In the genomic region with DNA sequence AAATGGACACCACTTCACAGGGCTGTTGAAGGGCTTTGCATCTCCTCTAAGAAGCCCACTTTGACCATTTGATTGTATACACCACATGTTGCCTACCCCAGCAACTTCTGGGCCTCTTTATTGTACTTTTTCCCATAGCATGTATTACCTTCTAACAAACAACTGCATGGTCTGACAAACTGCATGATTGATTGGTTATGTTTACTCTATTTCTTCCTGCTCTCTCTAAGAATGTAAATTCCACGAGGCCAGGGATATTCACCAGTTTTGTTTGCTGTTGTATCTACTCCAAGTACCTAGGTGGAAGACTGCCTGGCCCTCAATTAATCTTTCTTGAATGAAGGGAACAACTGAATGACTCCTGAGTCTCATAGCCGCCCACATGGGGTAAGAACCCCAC, we compare ENCODE assay signal across 1 cellular context.
TF ChIP-seq lines count a peak whose summit lies in the region.

No MANE protein-coding gene starts in this region.

TF ChIP-seq in HepG2, 621 proteins besides CTCF, POLR2A, EP300 and RAD21:
- peak; percentile 72; the same call in 1 of the 2 replicates for TF ChIP-seq MEIS1 (CRISPR knock-in tag; IDR thresholded peaks at IDR 0.05; ENCODE audit: borderline replicate concordance)
- TF ChIP-seq ZNF180 (CRISPR knock-in tag; IDR thresholded peaks at IDR 0.05; ENCODE audit: borderline replicate concordance, low read depth): no peak
- TF ChIP-seq, protein P1, sequence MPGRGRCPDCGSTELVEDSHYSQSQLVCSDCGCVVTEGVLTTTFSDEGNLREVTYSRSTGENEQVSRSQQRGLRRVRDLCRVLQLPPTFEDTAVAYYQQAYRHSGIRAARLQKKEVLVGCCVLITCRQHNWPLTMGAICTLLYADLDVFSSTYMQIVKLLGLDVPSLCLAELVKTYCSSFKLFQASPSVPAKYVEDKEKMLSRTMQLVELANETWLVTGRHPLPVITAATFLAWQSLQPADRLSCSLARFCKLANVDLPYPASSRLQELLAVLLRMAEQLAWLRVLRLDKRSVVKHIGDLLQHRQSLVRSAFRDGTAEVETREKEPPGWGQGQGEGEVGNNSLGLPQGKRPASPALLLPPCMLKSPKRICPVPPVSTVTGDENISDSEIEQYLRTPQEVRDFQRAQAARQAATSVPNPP (CRISPR knock-in tag; IDR thresholded peaks at IDR 0.05): no peak
- no peak for TF ChIP-seq REL (CRISPR knock-in tag; conservative IDR thresholded peaks at IDR 0.05)
- TF ChIP-seq ZNF337 (CRISPR knock-in tag; IDR thresholded peaks at IDR 0.05; ENCODE audit: borderline replicate concordance, low read depth): no peak
- TF ChIP-seq MEIS2 (CRISPR knock-in tag; IDR thresholded peaks at IDR 0.05): peak; percentile 43; the same call in 1 of the 2 replicates
- TF ChIP-seq, protein P2, sequence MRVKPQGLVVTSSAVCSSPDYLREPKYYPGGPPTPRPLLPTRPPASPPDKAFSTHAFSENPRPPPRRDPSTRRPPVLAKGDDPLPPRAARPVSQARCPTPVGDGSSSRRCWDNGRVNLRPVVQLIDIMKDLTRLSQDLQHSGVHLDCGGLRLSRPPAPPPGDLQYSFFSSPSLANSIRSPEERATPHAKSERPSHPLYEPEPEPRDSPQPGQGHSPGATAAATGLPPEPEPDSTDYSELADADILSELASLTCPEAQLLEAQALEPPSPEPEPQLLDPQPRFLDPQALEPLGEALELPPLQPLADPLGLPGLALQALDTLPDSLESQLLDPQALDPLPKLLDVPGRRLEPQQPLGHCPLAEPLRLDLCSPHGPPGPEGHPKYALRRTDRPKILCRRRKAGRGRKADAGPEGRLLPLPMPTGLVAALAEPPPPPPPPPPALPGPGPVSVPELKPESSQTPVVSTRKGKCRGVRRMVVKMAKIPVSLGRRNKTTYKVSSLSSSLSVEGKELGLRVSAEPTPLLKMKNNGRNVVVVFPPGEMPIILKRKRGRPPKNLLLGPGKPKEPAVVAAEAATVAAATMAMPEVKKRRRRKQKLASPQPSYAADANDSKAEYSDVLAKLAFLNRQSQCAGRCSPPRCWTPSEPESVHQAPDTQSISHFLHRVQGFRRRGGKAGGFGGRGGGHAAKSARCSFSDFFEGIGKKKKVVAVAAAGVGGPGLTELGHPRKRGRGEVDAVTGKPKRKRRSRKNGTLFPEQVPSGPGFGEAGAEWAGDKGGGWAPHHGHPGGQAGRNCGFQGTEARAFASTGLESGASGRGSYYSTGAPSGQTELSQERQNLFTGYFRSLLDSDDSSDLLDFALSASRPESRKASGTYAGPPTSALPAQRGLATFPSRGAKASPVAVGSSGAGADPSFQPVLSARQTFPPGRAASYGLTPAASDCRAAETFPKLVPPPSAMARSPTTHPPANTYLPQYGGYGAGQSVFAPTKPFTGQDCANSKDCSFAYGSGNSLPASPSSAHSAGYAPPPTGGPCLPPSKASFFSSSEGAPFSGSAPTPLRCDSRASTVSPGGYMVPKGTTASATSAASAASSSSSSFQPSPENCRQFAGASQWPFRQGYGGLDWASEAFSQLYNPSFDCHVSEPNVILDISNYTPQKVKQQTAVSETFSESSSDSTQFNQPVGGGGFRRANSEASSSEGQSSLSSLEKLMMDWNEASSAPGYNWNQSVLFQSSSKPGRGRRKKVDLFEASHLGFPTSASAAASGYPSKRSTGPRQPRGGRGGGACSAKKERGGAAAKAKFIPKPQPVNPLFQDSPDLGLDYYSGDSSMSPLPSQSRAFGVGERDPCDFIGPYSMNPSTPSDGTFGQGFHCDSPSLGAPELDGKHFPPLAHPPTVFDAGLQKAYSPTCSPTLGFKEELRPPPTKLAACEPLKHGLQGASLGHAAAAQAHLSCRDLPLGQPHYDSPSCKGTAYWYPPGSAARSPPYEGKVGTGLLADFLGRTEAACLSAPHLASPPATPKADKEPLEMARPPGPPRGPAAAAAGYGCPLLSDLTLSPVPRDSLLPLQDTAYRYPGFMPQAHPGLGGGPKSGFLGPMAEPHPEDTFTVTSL (CRISPR knock-in tag; IDR thresholded peaks at IDR 0.05; ENCODE audit: borderline replicate concordance): peak; percentile 47; the same call in 1 of the 2 replicates
- no peak for TF ChIP-seq EHMT2 (IDR thresholded peaks at IDR 0.05; ENCODE audit: borderline replicate concordance, low read depth, low read length)
- TF ChIP-seq, protein P3, sequence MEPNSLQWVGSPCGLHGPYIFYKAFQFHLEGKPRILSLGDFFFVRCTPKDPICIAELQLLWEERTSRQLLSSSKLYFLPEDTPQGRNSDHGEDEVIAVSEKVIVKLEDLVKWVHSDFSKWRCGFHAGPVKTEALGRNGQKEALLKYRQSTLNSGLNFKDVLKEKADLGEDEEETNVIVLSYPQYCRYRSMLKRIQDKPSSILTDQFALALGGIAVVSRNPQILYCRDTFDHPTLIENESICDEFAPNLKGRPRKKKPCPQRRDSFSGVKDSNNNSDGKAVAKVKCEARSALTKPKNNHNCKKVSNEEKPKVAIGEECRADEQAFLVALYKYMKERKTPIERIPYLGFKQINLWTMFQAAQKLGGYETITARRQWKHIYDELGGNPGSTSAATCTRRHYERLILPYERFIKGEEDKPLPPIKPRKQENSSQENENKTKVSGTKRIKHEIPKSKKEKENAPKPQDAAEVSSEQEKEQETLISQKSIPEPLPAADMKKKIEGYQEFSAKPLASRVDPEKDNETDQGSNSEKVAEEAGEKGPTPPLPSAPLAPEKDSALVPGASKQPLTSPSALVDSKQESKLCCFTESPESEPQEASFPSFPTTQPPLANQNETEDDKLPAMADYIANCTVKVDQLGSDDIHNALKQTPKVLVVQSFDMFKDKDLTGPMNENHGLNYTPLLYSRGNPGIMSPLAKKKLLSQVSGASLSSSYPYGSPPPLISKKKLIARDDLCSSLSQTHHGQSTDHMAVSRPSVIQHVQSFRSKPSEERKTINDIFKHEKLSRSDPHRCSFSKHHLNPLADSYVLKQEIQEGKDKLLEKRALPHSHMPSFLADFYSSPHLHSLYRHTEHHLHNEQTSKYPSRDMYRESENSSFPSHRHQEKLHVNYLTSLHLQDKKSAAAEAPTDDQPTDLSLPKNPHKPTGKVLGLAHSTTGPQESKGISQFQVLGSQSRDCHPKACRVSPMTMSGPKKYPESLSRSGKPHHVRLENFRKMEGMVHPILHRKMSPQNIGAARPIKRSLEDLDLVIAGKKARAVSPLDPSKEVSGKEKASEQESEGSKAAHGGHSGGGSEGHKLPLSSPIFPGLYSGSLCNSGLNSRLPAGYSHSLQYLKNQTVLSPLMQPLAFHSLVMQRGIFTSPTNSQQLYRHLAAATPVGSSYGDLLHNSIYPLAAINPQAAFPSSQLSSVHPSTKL (CRISPR knock-in tag; IDR thresholded peaks at IDR 0.05): peak; percentile 55; the same call in 1 of the 2 replicates
- TF ChIP-seq SOX13 (IDR thresholded peaks at IDR 0.05): no peak
- TF ChIP-seq SOX13 (CRISPR knock-in tag; conservative IDR thresholded peaks at IDR 0.05 in 1 of 2, IDR thresholded peaks at IDR 0.05 in 1 of 2): peak in 1 of 2 experiments; percentile 17; a peak in 1 of 4 replicates
- TF ChIP-seq, protein P4, sequence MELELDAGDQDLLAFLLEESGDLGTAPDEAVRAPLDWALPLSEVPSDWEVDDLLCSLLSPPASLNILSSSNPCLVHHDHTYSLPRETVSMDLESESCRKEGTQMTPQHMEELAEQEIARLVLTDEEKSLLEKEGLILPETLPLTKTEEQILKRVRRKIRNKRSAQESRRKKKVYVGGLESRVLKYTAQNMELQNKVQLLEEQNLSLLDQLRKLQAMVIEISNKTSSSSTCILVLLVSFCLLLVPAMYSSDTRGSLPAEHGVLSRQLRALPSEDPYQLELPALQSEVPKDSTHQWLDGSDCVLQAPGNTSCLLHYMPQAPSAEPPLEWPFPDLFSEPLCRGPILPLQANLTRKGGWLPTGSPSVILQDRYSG (CRISPR knock-in tag; IDR thresholded peaks at IDR 0.05): no peak
- TF ChIP-seq BCL6 (CRISPR knock-in tag; IDR thresholded peaks at IDR 0.05): peak; percentile 96
- TF ChIP-seq, protein P5, sequence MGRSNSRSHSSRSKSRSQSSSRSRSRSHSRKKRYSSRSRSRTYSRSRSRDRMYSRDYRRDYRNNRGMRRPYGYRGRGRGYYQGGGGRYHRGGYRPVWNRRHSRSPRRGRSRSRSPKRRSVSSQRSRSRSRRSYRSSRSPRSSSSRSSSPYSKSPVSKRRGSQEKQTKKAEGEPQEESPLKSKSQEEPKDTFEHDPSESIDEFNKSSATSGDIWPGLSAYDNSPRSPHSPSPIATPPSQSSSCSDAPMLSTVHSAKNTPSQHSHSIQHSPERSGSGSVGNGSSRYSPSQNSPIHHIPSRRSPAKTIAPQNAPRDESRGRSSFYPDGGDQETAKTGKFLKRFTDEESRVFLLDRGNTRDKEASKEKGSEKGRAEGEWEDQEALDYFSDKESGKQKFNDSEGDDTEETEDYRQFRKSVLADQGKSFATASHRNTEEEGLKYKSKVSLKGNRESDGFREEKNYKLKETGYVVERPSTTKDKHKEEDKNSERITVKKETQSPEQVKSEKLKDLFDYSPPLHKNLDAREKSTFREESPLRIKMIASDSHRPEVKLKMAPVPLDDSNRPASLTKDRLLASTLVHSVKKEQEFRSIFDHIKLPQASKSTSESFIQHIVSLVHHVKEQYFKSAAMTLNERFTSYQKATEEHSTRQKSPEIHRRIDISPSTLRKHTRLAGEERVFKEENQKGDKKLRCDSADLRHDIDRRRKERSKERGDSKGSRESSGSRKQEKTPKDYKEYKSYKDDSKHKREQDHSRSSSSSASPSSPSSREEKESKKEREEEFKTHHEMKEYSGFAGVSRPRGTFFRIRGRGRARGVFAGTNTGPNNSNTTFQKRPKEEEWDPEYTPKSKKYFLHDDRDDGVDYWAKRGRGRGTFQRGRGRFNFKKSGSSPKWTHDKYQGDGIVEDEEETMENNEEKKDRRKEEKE (IDR thresholded peaks at IDR 0.05): no peak
- 0 out of 2 replicates have a peak, but pooled peaks have one; percentile 25 for TF ChIP-seq ZNF878 (CRISPR knock-in tag; IDR thresholded peaks at IDR 0.05)
- TF ChIP-seq, protein P6, sequence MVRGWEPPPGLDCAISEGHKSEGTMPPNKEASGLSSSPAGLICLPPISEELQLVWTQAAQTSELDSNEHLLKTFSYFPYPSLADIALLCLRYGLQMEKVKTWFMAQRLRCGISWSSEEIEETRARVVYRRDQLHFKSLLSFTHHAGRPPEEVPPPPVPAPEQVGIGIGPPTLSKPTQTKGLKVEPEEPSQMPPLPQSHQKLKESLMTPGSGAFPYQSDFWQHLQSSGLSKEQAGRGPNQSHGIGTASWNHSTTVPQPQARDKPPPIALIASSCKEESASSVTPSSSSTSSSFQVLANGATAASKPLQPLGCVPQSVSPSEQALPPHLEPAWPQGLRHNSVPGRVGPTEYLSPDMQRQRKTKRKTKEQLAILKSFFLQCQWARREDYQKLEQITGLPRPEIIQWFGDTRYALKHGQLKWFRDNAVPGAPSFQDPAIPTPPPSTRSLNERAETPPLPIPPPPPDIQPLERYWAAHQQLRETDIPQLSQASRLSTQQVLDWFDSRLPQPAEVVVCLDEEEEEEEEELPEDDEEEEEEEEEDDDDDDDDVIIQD (CRISPR knock-in tag; IDR thresholded peaks at IDR 0.05; ENCODE audit: low read depth): 0 out of 2 replicates have a peak, but pooled peaks have one; percentile 8
- TF ChIP-seq TEAD3 (CRISPR knock-in tag; optimal IDR thresholded peaks at IDR 0.05; ENCODE audit: borderline replicate concordance): no peak
- no peak for TF ChIP-seq FOXP1 (IDR thresholded peaks at IDR 0.05)
- peak; percentile 71 for TF ChIP-seq FOXP1 (CRISPR knock-in tag; IDR thresholded peaks at IDR 0.05)
- TF ChIP-seq CENPX (CRISPR knock-in tag; IDR thresholded peaks at IDR 0.05): no peak
- peak; percentile 91 for TF ChIP-seq HOXA5 (CRISPR knock-in tag; IDR thresholded peaks at IDR 0.05)
- 0 out of 2 replicates have a peak, but pooled peaks have one; percentile 24 for TF ChIP-seq SAP130 (CRISPR knock-in tag; IDR thresholded peaks at IDR 0.05; ENCODE audit: low read depth)
- TF ChIP-seq, protein P7, sequence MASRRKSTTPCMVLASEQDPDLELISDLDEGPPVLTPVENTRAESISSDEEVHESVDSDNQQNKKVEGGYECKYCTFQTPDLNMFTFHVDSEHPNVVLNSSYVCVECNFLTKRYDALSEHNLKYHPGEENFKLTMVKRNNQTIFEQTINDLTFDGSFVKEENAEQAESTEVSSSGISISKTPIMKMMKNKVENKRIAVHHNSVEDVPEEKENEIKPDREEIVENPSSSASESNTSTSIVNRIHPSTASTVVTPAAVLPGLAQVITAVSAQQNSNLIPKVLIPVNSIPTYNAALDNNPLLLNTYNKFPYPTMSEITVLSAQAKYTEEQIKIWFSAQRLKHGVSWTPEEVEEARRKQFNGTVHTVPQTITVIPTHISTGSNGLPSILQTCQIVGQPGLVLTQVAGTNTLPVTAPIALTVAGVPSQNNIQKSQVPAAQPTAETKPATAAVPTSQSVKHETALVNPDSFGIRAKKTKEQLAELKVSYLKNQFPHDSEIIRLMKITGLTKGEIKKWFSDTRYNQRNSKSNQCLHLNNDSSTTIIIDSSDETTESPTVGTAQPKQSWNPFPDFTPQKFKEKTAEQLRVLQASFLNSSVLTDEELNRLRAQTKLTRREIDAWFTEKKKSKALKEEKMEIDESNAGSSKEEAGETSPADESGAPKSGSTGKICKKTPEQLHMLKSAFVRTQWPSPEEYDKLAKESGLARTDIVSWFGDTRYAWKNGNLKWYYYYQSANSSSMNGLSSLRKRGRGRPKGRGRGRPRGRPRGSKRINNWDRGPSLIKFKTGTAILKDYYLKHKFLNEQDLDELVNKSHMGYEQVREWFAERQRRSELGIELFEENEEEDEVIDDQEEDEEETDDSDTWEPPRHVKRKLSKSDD (CRISPR knock-in tag; IDR thresholded peaks at IDR 0.05; ENCODE audit: low read depth): no peak
- peak; percentile 53; the same call in 1 of the 2 replicates for TF ChIP-seq ELF3 (CRISPR knock-in tag; IDR thresholded peaks at IDR 0.05)
- no peak for TF ChIP-seq YEATS2 (CRISPR knock-in tag; IDR thresholded peaks at IDR 0.05; ENCODE audit: borderline replicate concordance)
- TF ChIP-seq, protein P8, sequence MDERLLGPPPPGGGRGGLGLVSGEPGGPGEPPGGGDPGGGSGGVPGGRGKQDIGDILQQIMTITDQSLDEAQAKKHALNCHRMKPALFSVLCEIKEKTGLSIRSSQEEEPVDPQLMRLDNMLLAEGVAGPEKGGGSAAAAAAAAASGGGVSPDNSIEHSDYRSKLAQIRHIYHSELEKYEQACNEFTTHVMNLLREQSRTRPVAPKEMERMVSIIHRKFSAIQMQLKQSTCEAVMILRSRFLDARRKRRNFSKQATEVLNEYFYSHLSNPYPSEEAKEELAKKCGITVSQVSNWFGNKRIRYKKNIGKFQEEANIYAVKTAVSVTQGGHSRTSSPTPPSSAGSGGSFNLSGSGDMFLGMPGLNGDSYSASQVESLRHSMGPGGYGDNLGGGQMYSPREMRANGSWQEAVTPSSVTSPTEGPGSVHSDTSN (CRISPR knock-in tag; IDR thresholded peaks at IDR 0.05): peak; percentile 61; the same call in 1 of the 2 replicates
- TF ChIP-seq ZNF629 (CRISPR knock-in tag; conservative IDR thresholded peaks at IDR 0.05): peak; percentile 47; the same call in 1 of the 2 replicates
- peak; percentile 96; the same call in 1 of the 2 replicates for TF ChIP-seq HOXD1 (CRISPR knock-in tag; IDR thresholded peaks at IDR 0.05)
- peak; percentile 70 for TF ChIP-seq RARA (CRISPR knock-in tag; IDR thresholded peaks at IDR 0.05)
- peak; percentile 36; the same call in 1 of the 2 replicates for TF ChIP-seq MIXL1 (CRISPR knock-in tag; IDR thresholded peaks at IDR 0.05)
